1 cellular context compared by ENCODE assay signal in the genomic region with DNA sequence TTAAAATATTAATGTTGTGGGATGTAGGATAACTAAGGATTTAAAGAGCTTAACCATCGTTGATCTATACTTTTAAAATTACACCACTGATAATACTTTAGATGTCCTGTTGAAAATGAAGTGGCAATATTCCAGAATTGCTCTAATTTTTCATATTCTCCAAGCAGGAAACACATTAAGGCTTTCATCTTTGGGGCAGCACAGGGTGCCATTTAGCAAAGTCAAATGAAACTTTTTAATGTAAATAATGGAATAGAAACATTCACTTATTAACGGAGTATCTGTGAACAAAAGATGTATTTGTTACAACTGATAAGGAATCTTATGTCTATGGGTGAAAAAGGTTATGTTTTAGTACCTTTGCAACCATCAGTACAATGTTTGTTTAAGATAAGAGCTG.
TF ChIP-seq lines count a peak whose summit lies in the region.

No MANE protein-coding gene starts in this region.

TF ChIP-seq in K562, 482 proteins besides CTCF, POLR2A, EP300 and RAD21 (continued from another document and continues in another):
- TF ChIP-seq CXXC5 (CRISPR knock-in tag; IDR thresholded peaks at IDR 0.05) (no peak), ZFPM2 (CRISPR knock-in tag; IDR thresholded peaks at IDR 0.05) (peak; percentile 67; the same call in 1 of the 2 replicates), TEAD4 (IDR thresholded peaks at IDR 0.05; ENCODE audit: low read length) (no peak), TEAD4 (CRISPR knock-in tag; IDR thresholded peaks at IDR 0.05; ENCODE audit: borderline replicate concordance) (no peak), SAFB (IDR thresholded peaks at IDR 0.05; ENCODE audit: borderline replicate concordance, low read depth, low read length) (no peak), RHOXF2B (CRISPR knock-in tag; conservative IDR thresholded peaks at IDR 0.05) (no peak), U2AF1 (optimal IDR thresholded peaks at IDR 0.05; ENCODE audit: low read depth, low read length) (no peak), ZNF764 (CRISPR knock-in tag; IDR thresholded peaks at IDR 0.05; ENCODE audit: low read depth) (no peak), ZNF282 (CRISPR knock-in tag; IDR thresholded peaks at IDR 0.05) (no peak), ZNF174 (CRISPR knock-in tag; IDR thresholded peaks at IDR 0.05) (no peak), GATAD2B (IDR thresholded peaks at IDR 0.05; ENCODE audit: borderline replicate concordance) (0 out of 2 replicates have a peak, but pooled peaks have one; percentile 30), SREBF2 (CRISPR knock-in tag; IDR thresholded peaks at IDR 0.05) (no peak), NFRKB (IDR thresholded peaks at IDR 0.05; ENCODE audit: low read depth) (no peak), HDAC2 (IDR thresholded peaks at IDR 0.05) (no peak), RBM34 (IDR thresholded peaks at IDR 0.05; ENCODE audit: borderline replicate concordance, insufficient read depth, low read length) (no peak), MECOM (CRISPR knock-in tag; IDR thresholded peaks at IDR 0.05) (0 out of 2 replicates have a peak, but pooled peaks have one; percentile 42), ZNF75A (CRISPR knock-in tag; IDR thresholded peaks at IDR 0.05) (no peak), JUND (IDR thresholded peaks at IDR 0.05; ENCODE audit: borderline replicate concordance, low read depth, low read length) (no peak), JUND (tag; IDR thresholded peaks at IDR 0.05; ENCODE audit: borderline replicate concordance, low read depth, low read length) (no peak), HNRNPK (IDR thresholded peaks at IDR 0.05; ENCODE audit: low read depth, low read length, poor library complexity, severe bottlenecking) (no peak), THRAP3 (IDR thresholded peaks at IDR 0.05; ENCODE audit: borderline replicate concordance) (no peak), STAT5A (IDR thresholded peaks at IDR 0.05; ENCODE audit: borderline replicate concordance, low read length) (0 out of 2 replicates have a peak, but pooled peaks have one; percentile 13), BHLHE40 (IDR thresholded peaks at IDR 0.05; ENCODE audit: low read length) (no peak), KLF10 (CRISPR knock-in tag; IDR thresholded peaks at IDR 0.05) (peak; percentile 49; the same call in 1 of the 2 replicates), SRSF9 (IDR thresholded peaks at IDR 0.05; ENCODE audit: borderline replicate concordance, low read depth, low read length) (no peak), TBP (optimal IDR thresholded peaks at IDR 0.05; ENCODE audit: low read depth, low read length) (no peak)
- TF ChIP-seq, protein P1, sequence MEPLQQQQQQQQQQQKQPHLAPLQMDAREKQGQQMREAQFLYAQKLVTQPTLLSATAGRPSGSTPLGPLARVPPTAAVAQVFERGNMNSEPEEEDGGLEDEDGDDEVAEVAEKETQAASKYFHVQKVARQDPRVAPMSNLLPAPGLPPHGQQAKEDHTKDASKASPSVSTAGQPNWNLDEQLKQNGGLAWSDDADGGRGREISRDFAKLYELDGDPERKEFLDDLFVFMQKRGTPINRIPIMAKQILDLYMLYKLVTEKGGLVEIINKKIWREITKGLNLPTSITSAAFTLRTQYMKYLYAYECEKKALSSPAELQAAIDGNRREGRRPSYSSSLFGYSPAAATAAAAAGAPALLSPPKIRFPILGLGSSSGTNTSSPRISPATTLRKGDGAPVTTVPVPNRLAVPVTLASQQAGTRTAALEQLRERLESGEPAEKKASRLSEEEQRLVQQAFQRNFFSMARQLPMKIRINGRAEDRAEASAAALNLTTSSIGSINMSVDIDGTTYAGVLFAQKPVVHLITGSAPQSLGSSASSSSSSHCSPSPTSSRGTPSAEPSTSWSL (CRISPR knock-in tag; IDR thresholded peaks at IDR 0.05; ENCODE audit: borderline replicate concordance) = no peak
- TF ChIP-seq, protein P2, sequence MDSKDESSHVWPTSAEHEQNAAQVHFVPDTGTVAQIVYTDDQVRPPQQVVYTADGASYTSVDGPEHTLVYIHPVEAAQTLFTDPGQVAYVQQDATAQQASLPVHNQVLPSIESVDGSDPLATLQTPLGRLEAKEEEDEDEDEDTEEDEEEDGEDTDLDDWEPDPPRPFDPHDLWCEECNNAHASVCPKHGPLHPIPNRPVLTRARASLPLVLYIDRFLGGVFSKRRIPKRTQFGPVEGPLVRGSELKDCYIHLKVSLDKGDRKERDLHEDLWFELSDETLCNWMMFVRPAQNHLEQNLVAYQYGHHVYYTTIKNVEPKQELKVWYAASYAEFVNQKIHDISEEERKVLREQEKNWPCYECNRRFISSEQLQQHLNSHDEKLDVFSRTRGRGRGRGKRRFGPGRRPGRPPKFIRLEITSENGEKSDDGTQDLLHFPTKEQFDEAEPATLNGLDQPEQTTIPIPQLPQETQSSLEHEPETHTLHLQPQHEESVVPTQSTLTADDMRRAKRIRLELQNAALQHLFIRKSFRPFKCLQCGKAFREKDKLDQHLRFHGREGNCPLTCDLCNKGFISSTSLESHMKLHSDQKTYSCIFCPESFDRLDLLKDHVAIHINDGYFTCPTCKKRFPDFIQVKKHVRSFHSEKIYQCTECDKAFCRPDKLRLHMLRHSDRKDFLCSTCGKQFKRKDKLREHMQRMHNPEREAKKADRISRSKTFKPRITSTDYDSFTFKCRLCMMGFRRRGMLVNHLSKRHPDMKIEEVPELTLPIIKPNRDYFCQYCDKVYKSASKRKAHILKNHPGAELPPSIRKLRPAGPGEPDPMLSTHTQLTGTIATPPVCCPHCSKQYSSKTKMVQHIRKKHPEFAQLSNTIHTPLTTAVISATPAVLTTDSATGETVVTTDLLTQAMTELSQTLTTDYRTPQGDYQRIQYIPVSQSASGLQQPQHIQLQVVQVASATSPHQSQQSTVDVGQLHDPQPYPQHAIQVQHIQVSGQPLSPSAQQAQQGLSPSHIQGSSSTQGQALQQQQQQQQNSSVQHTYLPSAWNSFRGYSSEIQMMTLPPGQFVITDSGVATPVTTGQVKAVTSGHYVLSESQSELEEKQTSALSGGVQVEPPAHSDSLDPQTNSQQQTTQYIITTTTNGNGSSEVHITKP (IDR thresholded peaks at IDR 0.05; ENCODE audit: partially characterized antibody) = no peak
- TF ChIP-seq, protein P3, sequence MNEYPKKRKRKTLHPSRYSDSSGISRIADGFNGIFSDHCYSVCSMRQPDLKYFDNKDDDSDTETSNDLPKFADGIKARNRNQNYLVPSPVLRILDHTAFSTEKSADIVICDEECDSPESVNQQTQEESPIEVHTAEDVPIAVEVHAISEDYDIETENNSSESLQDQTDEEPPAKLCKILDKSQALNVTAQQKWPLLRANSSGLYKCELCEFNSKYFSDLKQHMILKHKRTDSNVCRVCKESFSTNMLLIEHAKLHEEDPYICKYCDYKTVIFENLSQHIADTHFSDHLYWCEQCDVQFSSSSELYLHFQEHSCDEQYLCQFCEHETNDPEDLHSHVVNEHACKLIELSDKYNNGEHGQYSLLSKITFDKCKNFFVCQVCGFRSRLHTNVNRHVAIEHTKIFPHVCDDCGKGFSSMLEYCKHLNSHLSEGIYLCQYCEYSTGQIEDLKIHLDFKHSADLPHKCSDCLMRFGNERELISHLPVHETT (CRISPR knock-in tag; conservative IDR thresholded peaks at IDR 0.05 in 1 of 2, IDR thresholded peaks at IDR 0.05 in 1 of 2) = no peak
- TF ChIP-seq, protein P4, sequence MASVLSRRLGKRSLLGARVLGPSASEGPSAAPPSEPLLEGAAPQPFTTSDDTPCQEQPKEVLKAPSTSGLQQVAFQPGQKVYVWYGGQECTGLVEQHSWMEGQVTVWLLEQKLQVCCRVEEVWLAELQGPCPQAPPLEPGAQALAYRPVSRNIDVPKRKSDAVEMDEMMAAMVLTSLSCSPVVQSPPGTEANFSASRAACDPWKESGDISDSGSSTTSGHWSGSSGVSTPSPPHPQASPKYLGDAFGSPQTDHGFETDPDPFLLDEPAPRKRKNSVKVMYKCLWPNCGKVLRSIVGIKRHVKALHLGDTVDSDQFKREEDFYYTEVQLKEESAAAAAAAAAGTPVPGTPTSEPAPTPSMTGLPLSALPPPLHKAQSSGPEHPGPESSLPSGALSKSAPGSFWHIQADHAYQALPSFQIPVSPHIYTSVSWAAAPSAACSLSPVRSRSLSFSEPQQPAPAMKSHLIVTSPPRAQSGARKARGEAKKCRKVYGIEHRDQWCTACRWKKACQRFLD (CRISPR knock-in tag; IDR thresholded peaks at IDR 0.05) = no peak
- TF ChIP-seq, protein P5, sequence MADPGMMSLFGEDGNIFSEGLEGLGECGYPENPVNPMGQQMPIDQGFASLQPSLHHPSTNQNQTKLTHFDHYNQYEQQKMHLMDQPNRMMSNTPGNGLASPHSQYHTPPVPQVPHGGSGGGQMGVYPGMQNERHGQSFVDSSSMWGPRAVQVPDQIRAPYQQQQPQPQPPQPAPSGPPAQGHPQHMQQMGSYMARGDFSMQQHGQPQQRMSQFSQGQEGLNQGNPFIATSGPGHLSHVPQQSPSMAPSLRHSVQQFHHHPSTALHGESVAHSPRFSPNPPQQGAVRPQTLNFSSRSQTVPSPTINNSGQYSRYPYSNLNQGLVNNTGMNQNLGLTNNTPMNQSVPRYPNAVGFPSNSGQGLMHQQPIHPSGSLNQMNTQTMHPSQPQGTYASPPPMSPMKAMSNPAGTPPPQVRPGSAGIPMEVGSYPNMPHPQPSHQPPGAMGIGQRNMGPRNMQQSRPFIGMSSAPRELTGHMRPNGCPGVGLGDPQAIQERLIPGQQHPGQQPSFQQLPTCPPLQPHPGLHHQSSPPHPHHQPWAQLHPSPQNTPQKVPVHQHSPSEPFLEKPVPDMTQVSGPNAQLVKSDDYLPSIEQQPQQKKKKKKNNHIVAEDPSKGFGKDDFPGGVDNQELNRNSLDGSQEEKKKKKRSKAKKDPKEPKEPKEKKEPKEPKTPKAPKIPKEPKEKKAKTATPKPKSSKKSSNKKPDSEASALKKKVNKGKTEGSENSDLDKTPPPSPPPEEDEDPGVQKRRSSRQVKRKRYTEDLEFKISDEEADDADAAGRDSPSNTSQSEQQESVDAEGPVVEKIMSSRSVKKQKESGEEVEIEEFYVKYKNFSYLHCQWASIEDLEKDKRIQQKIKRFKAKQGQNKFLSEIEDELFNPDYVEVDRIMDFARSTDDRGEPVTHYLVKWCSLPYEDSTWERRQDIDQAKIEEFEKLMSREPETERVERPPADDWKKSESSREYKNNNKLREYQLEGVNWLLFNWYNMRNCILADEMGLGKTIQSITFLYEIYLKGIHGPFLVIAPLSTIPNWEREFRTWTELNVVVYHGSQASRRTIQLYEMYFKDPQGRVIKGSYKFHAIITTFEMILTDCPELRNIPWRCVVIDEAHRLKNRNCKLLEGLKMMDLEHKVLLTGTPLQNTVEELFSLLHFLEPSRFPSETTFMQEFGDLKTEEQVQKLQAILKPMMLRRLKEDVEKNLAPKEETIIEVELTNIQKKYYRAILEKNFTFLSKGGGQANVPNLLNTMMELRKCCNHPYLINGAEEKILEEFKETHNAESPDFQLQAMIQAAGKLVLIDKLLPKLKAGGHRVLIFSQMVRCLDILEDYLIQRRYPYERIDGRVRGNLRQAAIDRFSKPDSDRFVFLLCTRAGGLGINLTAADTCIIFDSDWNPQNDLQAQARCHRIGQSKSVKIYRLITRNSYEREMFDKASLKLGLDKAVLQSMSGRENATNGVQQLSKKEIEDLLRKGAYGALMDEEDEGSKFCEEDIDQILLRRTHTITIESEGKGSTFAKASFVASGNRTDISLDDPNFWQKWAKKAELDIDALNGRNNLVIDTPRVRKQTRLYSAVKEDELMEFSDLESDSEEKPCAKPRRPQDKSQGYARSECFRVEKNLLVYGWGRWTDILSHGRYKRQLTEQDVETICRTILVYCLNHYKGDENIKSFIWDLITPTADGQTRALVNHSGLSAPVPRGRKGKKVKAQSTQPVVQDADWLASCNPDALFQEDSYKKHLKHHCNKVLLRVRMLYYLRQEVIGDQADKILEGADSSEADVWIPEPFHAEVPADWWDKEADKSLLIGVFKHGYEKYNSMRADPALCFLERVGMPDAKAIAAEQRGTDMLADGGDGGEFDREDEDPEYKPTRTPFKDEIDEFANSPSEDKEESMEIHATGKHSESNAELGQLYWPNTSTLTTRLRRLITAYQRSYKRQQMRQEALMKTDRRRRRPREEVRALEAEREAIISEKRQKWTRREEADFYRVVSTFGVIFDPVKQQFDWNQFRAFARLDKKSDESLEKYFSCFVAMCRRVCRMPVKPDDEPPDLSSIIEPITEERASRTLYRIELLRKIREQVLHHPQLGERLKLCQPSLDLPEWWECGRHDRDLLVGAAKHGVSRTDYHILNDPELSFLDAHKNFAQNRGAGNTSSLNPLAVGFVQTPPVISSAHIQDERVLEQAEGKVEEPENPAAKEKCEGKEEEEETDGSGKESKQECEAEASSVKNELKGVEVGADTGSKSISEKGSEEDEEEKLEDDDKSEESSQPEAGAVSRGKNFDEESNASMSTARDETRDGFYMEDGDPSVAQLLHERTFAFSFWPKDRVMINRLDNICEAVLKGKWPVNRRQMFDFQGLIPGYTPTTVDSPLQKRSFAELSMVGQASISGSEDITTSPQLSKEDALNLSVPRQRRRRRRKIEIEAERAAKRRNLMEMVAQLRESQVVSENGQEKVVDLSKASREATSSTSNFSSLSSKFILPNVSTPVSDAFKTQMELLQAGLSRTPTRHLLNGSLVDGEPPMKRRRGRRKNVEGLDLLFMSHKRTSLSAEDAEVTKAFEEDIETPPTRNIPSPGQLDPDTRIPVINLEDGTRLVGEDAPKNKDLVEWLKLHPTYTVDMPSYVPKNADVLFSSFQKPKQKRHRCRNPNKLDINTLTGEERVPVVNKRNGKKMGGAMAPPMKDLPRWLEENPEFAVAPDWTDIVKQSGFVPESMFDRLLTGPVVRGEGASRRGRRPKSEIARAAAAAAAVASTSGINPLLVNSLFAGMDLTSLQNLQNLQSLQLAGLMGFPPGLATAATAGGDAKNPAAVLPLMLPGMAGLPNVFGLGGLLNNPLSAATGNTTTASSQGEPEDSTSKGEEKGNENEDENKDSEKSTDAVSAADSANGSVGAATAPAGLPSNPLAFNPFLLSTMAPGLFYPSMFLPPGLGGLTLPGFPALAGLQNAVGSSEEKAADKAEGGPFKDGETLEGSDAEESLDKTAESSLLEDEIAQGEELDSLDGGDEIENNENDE (IDR thresholded peaks at IDR 0.05; ENCODE audit: low read depth, low read length) = no peak
- TF ChIP-seq, protein P6, sequence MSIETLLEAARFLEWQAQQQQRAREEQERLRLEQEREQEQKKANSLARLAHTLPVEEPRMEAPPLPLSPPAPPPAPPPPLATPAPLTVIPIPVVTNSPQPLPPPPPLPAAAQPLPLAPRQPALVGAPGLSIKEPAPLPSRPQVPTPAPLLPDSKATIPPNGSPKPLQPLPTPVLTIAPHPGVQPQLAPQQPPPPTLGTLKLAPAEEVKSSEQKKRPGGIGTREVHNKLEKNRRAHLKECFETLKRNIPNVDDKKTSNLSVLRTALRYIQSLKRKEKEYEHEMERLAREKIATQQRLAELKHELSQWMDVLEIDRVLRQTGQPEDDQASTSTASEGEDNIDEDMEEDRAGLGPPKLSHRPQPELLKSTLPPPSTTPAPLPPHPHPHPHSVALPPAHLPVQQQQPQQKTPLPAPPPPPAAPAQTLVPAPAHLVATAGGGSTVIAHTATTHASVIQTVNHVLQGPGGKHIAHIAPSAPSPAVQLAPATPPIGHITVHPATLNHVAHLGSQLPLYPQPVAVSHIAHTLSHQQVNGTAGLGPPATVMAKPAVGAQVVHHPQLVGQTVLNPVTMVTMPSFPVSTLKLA (conservative IDR thresholded peaks at IDR 0.05) = no peak; a peak in 1 of 4 replicates
- TF ChIP-seq, protein P7, sequence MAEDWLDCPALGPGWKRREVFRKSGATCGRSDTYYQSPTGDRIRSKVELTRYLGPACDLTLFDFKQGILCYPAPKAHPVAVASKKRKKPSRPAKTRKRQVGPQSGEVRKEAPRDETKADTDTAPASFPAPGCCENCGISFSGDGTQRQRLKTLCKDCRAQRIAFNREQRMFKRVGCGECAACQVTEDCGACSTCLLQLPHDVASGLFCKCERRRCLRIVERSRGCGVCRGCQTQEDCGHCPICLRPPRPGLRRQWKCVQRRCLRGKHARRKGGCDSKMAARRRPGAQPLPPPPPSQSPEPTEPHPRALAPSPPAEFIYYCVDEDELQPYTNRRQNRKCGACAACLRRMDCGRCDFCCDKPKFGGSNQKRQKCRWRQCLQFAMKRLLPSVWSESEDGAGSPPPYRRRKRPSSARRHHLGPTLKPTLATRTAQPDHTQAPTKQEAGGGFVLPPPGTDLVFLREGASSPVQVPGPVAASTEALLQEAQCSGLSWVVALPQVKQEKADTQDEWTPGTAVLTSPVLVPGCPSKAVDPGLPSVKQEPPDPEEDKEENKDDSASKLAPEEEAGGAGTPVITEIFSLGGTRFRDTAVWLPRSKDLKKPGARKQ (CRISPR knock-in tag; IDR thresholded peaks at IDR 0.05) = peak; percentile 82; the same call in 1 of the 2 replicates
